ENCODE assay signal across 18 cellular contexts in genomic region chr6:140623498-140623897, GRCh38.
DNase-seq lines count a peak whose midpoint lies in the region; ATAC-seq and TF ChIP-seq lines count a peak whose summit lies in the region.
"Had no signal": no experiment of that assay in that cellular context is flagged by ENCODE, and none has a peak within 500 bp of the region (broad histone marks: within the 10 kb centered on the region; RNA-seq: fewer than 3 reads in every experiment).

No MANE protein-coding gene starts in this region.

- H3K4me2 ChIP-seq in SK-N-SH: no peak overlapping the region
- H3K4me2 ChIP-seq: neural progenitor cell had no signal

- peaks cover 42% of the 10 kb centered on the region for H3K79me2 ChIP-seq in SK-N-SH (ENCODE audit: insufficient read depth)

- H3K4me3 ChIP-seq in A673 (ENCODE audit: low read depth, low read length, poor library complexity, severe bottlenecking) (no peak overlapping the region), HFF-Myc (replicated peaks; ENCODE audit: low read depth, low read length) (no peak overlapping the region), SK-N-SH (ENCODE audit: low read depth in 2 of 2, low read length in 1 of 2) (no peak overlapping the region)
- H3K4me3 ChIP-seq: coronary artery, left ventricle myocardium inferior, neural progenitor cell, spleen, tibial nerve had no signal

- no TSS peak for BruUV-seq in A673 (replicated peaks; lab: Mats Ljungman, UMichigan)

- no peaks in the 10 kb centered on the region for H3K36me3 ChIP-seq in A673 (ENCODE audit: insufficient read depth, low read length, poor library complexity, severe bottlenecking)
- peaks cover 0 to 50% of the 10 kb centered on the region in 2 experiments for H3K36me3 ChIP-seq in SK-N-SH (replicated peaks in 1 of 2; ENCODE audit: control insufficient read depth in 1 of 2, insufficient read depth in 2 of 2, low read length in 1 of 2)
- H3K36me3 ChIP-seq: left ventricle myocardium inferior, neural progenitor cell, spleen, tibial nerve had no signal

- H2AFZ ChIP-seq in SK-N-SH (ENCODE audit: low read depth): no peak overlapping the region
- H2AFZ ChIP-seq: neural progenitor cell had no signal

- intact Hi-C loops in A673 (cut with micrococcal nuclease; ENCODE audit: unreplicated experiment) (no loop called here), sciatic nerve (cut with DNase I) (no loop called here)

- H3K27me3 ChIP-seq in A673 (replicated peaks; ENCODE audit: insufficient read depth, low read depth, low read length, poor library complexity) (no peaks in the 10 kb centered on the region), SK-N-SH (ENCODE audit: insufficient read depth) (no peaks in the 10 kb centered on the region)
- H3K27me3 ChIP-seq: neural progenitor cell, spleen, tibial nerve had no signal

- no peaks in the 10 kb centered on the region for H4K20me1 ChIP-seq in SK-N-SH (ENCODE audit: insufficient read depth)

- CTCF ChIA-PET in A673 (lab: Charles Lee) (no interaction called here), SK-N-SH (lab: Yijun Ruan, JAX) (no interaction called here)

- POLR2A ChIA-PET in A673 (lab: Charles Lee; ENCODE audit: low non-redundant PET): no interaction called here
- POLR2A ChIA-PET in SK-N-SH (lab: Yijun Ruan, JAX): no interaction called here

- H3K4me1 ChIP-seq in A673 (ENCODE audit: insufficient read depth, low read length, poor library complexity, severe bottlenecking) (peaks cover 17% of the 10 kb centered on the region), SK-N-SH (ENCODE audit: control insufficient read depth in 1 of 2, insufficient read depth in 2 of 2, low read depth in 1 of 2, low read length in 1 of 2) (peaks cover 0 to 15% of the 10 kb centered on the region in 2 experiments; a peak in 2 of 4 replicates)
- H3K4me1 ChIP-seq: left ventricle myocardium inferior, neural progenitor cell, spleen, tibial nerve had no signal

- 18% methylated on average over 3 of the region's 3 CpGs for WGBS in SK-N-SH (ENCODE audit: low lambda C conversion rate)

- no peak for TF ChIP-seq RAD21 in SK-N-SH (IDR thresholded peaks at IDR 0.05; ENCODE audit: low read length)

- H3K27ac ChIP-seq in A673 (ENCODE audit: low read depth, low read length, poor library complexity, severe bottlenecking) (peak overlapping the region; percentile 67), SK-N-SH (ENCODE audit: low read depth in 2 of 2, low read length in 1 of 2) (peak overlapping the region; percentile 75 to 77; a peak in 3 of 4 replicates)
- H3K27ac ChIP-seq: coronary artery, left ventricle myocardium inferior, neural progenitor cell, spleen, tibial nerve had no signal

- peak in 1 of 2 experiments; percentile 78; a peak in 2 of 4 replicates for TF ChIP-seq EP300 in SK-N-SH (IDR thresholded peaks at IDR 0.05; ENCODE audit: borderline replicate concordance in 1 of 2, low read depth in 1 of 2, low read length in 1 of 2)

- H3K9me2 ChIP-seq in SK-N-SH: no peaks in the 10 kb centered on the region

- peaks cover 16% of the 10 kb centered on the region for H3K9me3 ChIP-seq in A673 (ENCODE audit: low read depth, low read length, poor library complexity, severe bottlenecking)
- H3K9me3 ChIP-seq in SK-N-SH: peaks cover 13% of the 10 kb centered on the region

- DNase-seq in A673 (ENCODE audit: low spot score) (peak; percentile 72), HFF-Myc (ENCODE audit: extremely low read depth, low read depth) (peak; percentile 77), SK-N-SH (no peak), fibroblast of peridontal ligament (ENCODE audit: extremely low read depth) (peak; percentile 78), sciatic nerve (ENCODE audit: low spot score) (no peak), NCI-H2107 (lab: John Stamatoyannopoulos, UW) (no peak)
- DNase-seq in stimulated activated CD4-positive, alpha-beta T cell treated with anti-CD3 and anti-CD28 coated beads, Interleukin-1b, Interleukin-23, amount 100 ng/mL, for 48 hours: no peak
- DNase-seq: activated naive CD4-positive, alpha-beta T cell treated with anti-CD3 and anti-CD28 coated beads, Interleukin-2, amount 50 U/mL, for 16 hours; DMS79 treated with DMSO at 0.1 percent for 48 hours; glutamatergic neuron; Kasumi-1; left ventricle myocardium inferior; NCI-H2171; spleen had no signal

- TF ChIP-seq CTCF in A673 (conservative IDR thresholded peaks at IDR 0.05; ENCODE audit: low read depth, low read length): no peak
- TF ChIP-seq CTCF in HFF-Myc (IDR thresholded peaks at IDR 0.05; ENCODE audit: low read depth, low read length, missing control alignments): no peak
- no peak for TF ChIP-seq CTCF in SK-N-SH (IDR thresholded peaks at IDR 0.05)

- H3F3A ChIP-seq in SK-N-SH (replicated peaks; ENCODE audit: insufficient read depth): peaks cover 36% of the 10 kb centered on the region

- H3K9ac ChIP-seq in SK-N-SH: peak overlapping the region; percentile 3; the same call in 1 of the 2 replicates
- H3K9ac ChIP-seq: neural progenitor cell had no signal

- ATAC-seq in sciatic nerve: no peak
- no peak for ATAC-seq in GM18520 (IDR thresholded peaks at IDR 0.05; ENCODE audit: unreplicated experiment)

TF ChIP-seq in SK-N-SH, 30 proteins besides CTCF, POLR2A, EP300 and RAD21:
- TF ChIP-seq GATA2 (CRISPR knock-in tag; IDR thresholded peaks at IDR 0.05) (no peak), YY1 (IDR thresholded peaks at IDR 0.05; ENCODE audit: low read depth) (peak; percentile 45; the same call in 1 of the 2 replicates), TCF12 (IDR thresholded peaks at IDR 0.05) (peak; percentile 72), MEF2A (IDR thresholded peaks at IDR 0.05; ENCODE audit: borderline replicate concordance, low read depth) (peak; percentile 39; the same call in 1 of the 2 replicates), JUND (IDR thresholded peaks at IDR 0.05) (peak; percentile 39; the same call in 1 of the 2 replicates), MAX (IDR thresholded peaks at IDR 0.05; ENCODE audit: low read depth) (peak; percentile 42; the same call in 1 of the 2 replicates), RFX5 (IDR thresholded peaks at IDR 0.05; ENCODE audit: low read length) (no peak), MXI1 (IDR thresholded peaks at IDR 0.05; ENCODE audit: low read depth, low read length) (no peak), USF1 (IDR thresholded peaks at IDR 0.05; ENCODE audit: borderline replicate concordance, low read depth) (peak; percentile 52; the same call in 1 of the 2 replicates), FOSL2 (IDR thresholded peaks at IDR 0.05; ENCODE audit: borderline replicate concordance, low read depth) (peak; percentile 47; the same call in 1 of the 2 replicates)

Comparison
In these comparisons a context has a peak if more than half of its experiments do, and no peak if none do; other contexts are left out.
1. DNase-seq: peak in A673 (single experiment), HFF-Myc (single experiment) and fibroblast of peridontal ligament (single experiment); none in SK-N-SH (single experiment), sciatic nerve (single experiment), NCI-H2107 (single experiment) and stimulated activated CD4-positive, alpha-beta T cell treated with anti-CD3 and anti-CD28 coated beads, Interleukin-1b, Interleukin-23, amount 100 ng/mL, for 48 hours (single experiment).